Comparison of ENCODE assay signal across 8 cellular contexts in genomic region chr17:13306310-13306962, GRCh38.
DNase-seq lines count a peak whose midpoint lies in the region; ATAC-seq lines count a peak whose summit lies in the region.

No MANE protein-coding gene starts in this region.

- H3K9me3 Mint-ChIP-seq in activated CD8-positive, alpha-beta T cell treated with anti-CD3 and anti-CD28 coated beads, Interleukin-2, amount 10 ng/mL, durations not matched to agents 7 days and 5 days (ENCODE audit: insufficient read depth), result peaks cover 9% of the 10 kb centered on the region

- no peak overlapping the region for H3K4me3 Mint-ChIP-seq in activated CD8-positive, alpha-beta T cell treated with anti-CD3 and anti-CD28 coated beads, Interleukin-2, amount 10 ng/mL, durations not matched to agents 7 days and 5 days

- DNase-seq in ELR (ENCODE audit: low read depth), result peak; percentile 86
- DNase-seq in LoVo (ENCODE audit: low spot score), result peak; percentile 39
- DNase-seq in activated CD8-positive, alpha-beta T cell treated with anti-CD3 and anti-CD28 coated beads, Interleukin-2, amount 10 ng/mL, durations not matched to agents 7 days and 5 days, result peak; percentile 28
- peak; percentile 81 for DNase-seq in left kidney (ENCODE audit: low read depth, low spot score)
- no peak for DNase-seq in DMS79 (lab: John Stamatoyannopoulos, UW)
- DNase-seq in globus pallidus (ENCODE audit: low spot score), result no peak

- H3K27ac Mint-ChIP-seq in activated CD8-positive, alpha-beta T cell treated with anti-CD3 and anti-CD28 coated beads, Interleukin-2, amount 10 ng/mL, durations not matched to agents 7 days and 5 days, result no peak overlapping the region

- no peaks in the 10 kb centered on the region for H3K27me3 Mint-ChIP-seq in activated CD8-positive, alpha-beta T cell treated with anti-CD3 and anti-CD28 coated beads, Interleukin-2, amount 10 ng/mL, durations not matched to agents 7 days and 5 days (ENCODE audit: low read depth)

- POLR2A ChIA-PET in activated CD8-positive, alpha-beta T cell treated with anti-CD3 and anti-CD28 coated beads, Interleukin-2, amount 10 ng/mL, durations not matched to agents 7 days and 5 days (lab: Charles Lee), result no interaction called here

- H3K36me3 Mint-ChIP-seq in activated CD8-positive, alpha-beta T cell treated with anti-CD3 and anti-CD28 coated beads, Interleukin-2, amount 10 ng/mL, durations not matched to agents 7 days and 5 days (ENCODE audit: low read depth), result no peaks in the 10 kb centered on the region

- no peak for ATAC-seq in activated CD8-positive, alpha-beta T cell treated with anti-CD3 and anti-CD28 coated beads, Interleukin-2, amount 10 ng/mL, durations not matched to agents 7 days and 5 days
- ATAC-seq in HG02938 (IDR thresholded peaks at IDR 0.05; ENCODE audit: unreplicated experiment) (no peak), GM19397 (IDR thresholded peaks at IDR 0.05; ENCODE audit: unreplicated experiment) (no peak)

- H3K4me1 Mint-ChIP-seq in activated CD8-positive, alpha-beta T cell treated with anti-CD3 and anti-CD28 coated beads, Interleukin-2, amount 10 ng/mL, durations not matched to agents 7 days and 5 days (ENCODE audit: low read depth), result no peaks in the 10 kb centered on the region

- CTCF ChIA-PET in activated CD8-positive, alpha-beta T cell treated with anti-CD3 and anti-CD28 coated beads, Interleukin-2, amount 10 ng/mL, durations not matched to agents 7 days and 5 days (lab: Charles Lee), result no interaction called here

Comparison
In these comparisons a context has a peak if more than half of its experiments do, and no peak if none do; other contexts are left out.
1. DNase-seq: peak in ELR (single experiment), LoVo (single experiment), activated CD8-positive, alpha-beta T cell treated with anti-CD3 and anti-CD28 coated beads, Interleukin-2, amount 10 ng/mL, durations not matched to agents 7 days and 5 days (single experiment) and left kidney (single experiment); none in DMS79 (single experiment) and globus pallidus (single experiment).